14 cellular contexts compared by ENCODE assay signal in the genomic region with DNA sequence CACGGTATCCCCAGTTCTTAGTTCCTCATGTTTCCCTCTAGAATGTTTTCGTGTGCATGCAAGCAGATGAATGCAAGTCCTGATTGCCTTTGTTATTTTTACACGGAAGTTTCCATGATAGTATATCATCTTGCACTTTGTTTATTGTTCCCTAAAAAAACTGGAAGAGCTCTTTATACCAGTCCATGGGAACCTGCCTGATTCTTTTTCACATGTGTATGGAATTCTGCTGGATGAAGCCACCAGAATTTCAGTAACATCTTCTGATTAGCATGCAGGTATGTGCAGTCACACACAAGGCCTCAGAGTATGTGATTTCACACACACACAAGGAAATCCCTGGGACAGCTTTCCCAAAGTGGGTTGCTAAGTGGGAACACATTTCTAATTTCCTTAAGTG. TPM values are rescaled to one million over a fixed set of nuclear protein-coding genes. Genes with fewer than 3 reads are reported as not detected.
A peak's percentile ranks its signal among the peaks of the same experiment; 100 is the strongest.
DNase-seq lines count a peak whose midpoint lies in the region; ATAC-seq and TF ChIP-seq lines count a peak whose summit lies in the region.
"Had no signal": no experiment of that assay in that cellular context is flagged by ENCODE, and none has a peak within 500 bp of the region (broad histone marks: within the 10 kb centered on the region; RNA-seq: fewer than 3 reads in every experiment).

No MANE protein-coding gene starts in this region.

- H3K27me3 ChIP-seq in left ventricle myocardium inferior (ENCODE audit: low read depth) (peaks cover 11% of the 10 kb centered on the region), right atrium auricular region (no peaks in the 10 kb centered on the region), rectal smooth muscle tissue (ENCODE audit: control insufficient read depth, insufficient read depth, low read length) (no peaks in the 10 kb centered on the region), SK-N-SH (ENCODE audit: insufficient read depth) (no peaks in the 10 kb centered on the region)
- H3K27me3 ChIP-seq: adrenal gland had no signal

- no peak overlapping the region for H3K4me2 ChIP-seq in SK-N-SH

- CTCF ChIA-PET in SK-N-SH (lab: Yijun Ruan, JAX), result interaction anchor here (0.7 to 8.0 kb wide), 10 partner anchors 14 to 276 kb away, joined by 3 to 86 read pairs (median 4); a partner anchor contains a TSS

- WGBS in SK-N-SH (ENCODE audit: low lambda C conversion rate), result 96% methylated on average over 3 of the region's 3 CpGs

- H3K9ac ChIP-seq in rectal smooth muscle tissue (ENCODE audit: low read length), result no peak overlapping the region
- no peak overlapping the region for H3K9ac ChIP-seq in SK-N-SH

- no peak for ATAC-seq in activated T-helper 17 cell treated with anti-CD3 and anti-CD28 coated beads, Interleukin-2, amount 50 U/mL, for 72 hours (replicated peaks)
- ATAC-seq in HG02571 (IDR thresholded peaks at IDR 0.05; ENCODE audit: unreplicated experiment) (no peak), HG02885 (IDR thresholded peaks at IDR 0.05; ENCODE audit: poor library complexity, unreplicated experiment) (no peak)

- no peaks in the 10 kb centered on the region for H3K4me1 Mint-ChIP-seq in activated T-helper 17 cell treated with anti-CD3 and anti-CD28 coated beads, Interleukin-2, amount 50 U/mL, for 72 hours
- H3K4me1 Mint-ChIP-seq: activated CD4-positive, alpha-beta memory T cell treated with anti-CD3 and anti-CD28 coated beads, Interleukin-2, amount 10 ng/mL, durations not matched to agents 7 days and 5 days had no signal

- H3K9me2 ChIP-seq in SK-N-SH, result no peaks in the 10 kb centered on the region

- H3K36me3 ChIP-seq in left ventricle myocardium inferior (no peaks in the 10 kb centered on the region), right atrium auricular region (no peaks in the 10 kb centered on the region), rectal smooth muscle tissue (ENCODE audit: control insufficient read depth, insufficient read depth, low read length) (no peaks in the 10 kb centered on the region), SK-N-SH (replicated peaks in 1 of 2; ENCODE audit: control insufficient read depth in 1 of 2, insufficient read depth in 2 of 2, low read length in 1 of 2) (no peaks in the 10 kb centered on the region)

- POLR2A ChIA-PET in SK-N-SH (lab: Yijun Ruan, JAX), result interaction anchor here (1.0 to 2.2 kb wide), 2 partner anchors 14 to 24 kb away, joined by 3 to 9 read pairs; a partner anchor contains a TSS

- H3K27ac Mint-ChIP-seq in activated T-helper 17 cell treated with anti-CD3 and anti-CD28 coated beads, Interleukin-2, amount 50 U/mL, for 72 hours, result no peak overlapping the region
- H3K27ac Mint-ChIP-seq: activated CD4-positive, alpha-beta memory T cell treated with anti-CD3 and anti-CD28 coated beads, Interleukin-2, amount 10 ng/mL, durations not matched to agents 7 days and 5 days; activated T-helper 1 cell treated with anti-CD3 and anti-CD28 coated beads, Interleukin-12 subunit alpha, Interleukin-12 subunit beta, Interleukin-2, Interleukin-4 antibody, amounts not matched to agents 30 ng/mL and 10 ng/mL and 1 ng/mL, durations not matched to agents 14 hours and 24 hours and 36 hours; type B pancreatic cell had no signal

- no peak overlapping the region for H3K4me3 ChIP-seq in left ventricle myocardium inferior
- H3K4me3 ChIP-seq in right atrium auricular region, result no peak overlapping the region
- no peak overlapping the region for H3K4me3 ChIP-seq in rectal smooth muscle tissue (ENCODE audit: low read length)
- no peak overlapping the region for H3K4me3 ChIP-seq in SK-N-SH (ENCODE audit: low read depth in 2 of 2, low read length in 1 of 2)
- H3K4me3 ChIP-seq: K562 had no signal

- no peaks in the 10 kb centered on the region for H3K9me3 Mint-ChIP-seq in activated T-helper 17 cell treated with anti-CD3 and anti-CD28 coated beads, Interleukin-2, amount 50 U/mL, for 72 hours
- H3K9me3 Mint-ChIP-seq: activated CD4-positive, alpha-beta memory T cell treated with anti-CD3 and anti-CD28 coated beads, Interleukin-2, amount 10 ng/mL, durations not matched to agents 7 days and 5 days; activated T-helper 1 cell treated with anti-CD3 and anti-CD28 coated beads, Interleukin-12 subunit alpha, Interleukin-12 subunit beta, Interleukin-2, Interleukin-4 antibody, amounts not matched to agents 30 ng/mL and 10 ng/mL and 1 ng/mL, durations not matched to agents 14 hours and 24 hours and 36 hours; type B pancreatic cell had no signal

- peak overlapping the region; percentile 82 for H3K27ac ChIP-seq in left ventricle myocardium inferior (replicated peaks)
- peak overlapping the region in 1 of 2 donors; percentile 64 for H3K27ac ChIP-seq in right atrium auricular region
- peak overlapping the region; percentile 81 for H3K27ac ChIP-seq in epithelial cell of prostate
- H3K27ac ChIP-seq in rectal smooth muscle tissue (ENCODE audit: low read depth, low read length), result peak overlapping the region; percentile 90
- H3K27ac ChIP-seq in SK-N-SH (ENCODE audit: low read depth in 2 of 2, low read length in 1 of 2), result peak overlapping the region in 1 of 2 experiments; percentile 98; a peak in 2 of 4 replicates

- H3K4me1 ChIP-seq in left ventricle myocardium inferior, result peaks cover 46% of the 10 kb centered on the region
- peaks cover 0 to 21% of the 10 kb centered on the region in 2 donors for H3K4me1 ChIP-seq in right atrium auricular region
- H3K4me1 ChIP-seq in rectal smooth muscle tissue (ENCODE audit: control insufficient read depth, insufficient read depth, low read length), result peaks cover 17% of the 10 kb centered on the region
- peaks cover 12 to 42% of the 10 kb centered on the region in 2 experiments for H3K4me1 ChIP-seq in SK-N-SH (ENCODE audit: control insufficient read depth in 1 of 2, insufficient read depth in 2 of 2, low read depth in 1 of 2, low read length in 1 of 2)

- no peak for TF ChIP-seq EP300 in SK-N-SH (IDR thresholded peaks at IDR 0.05; ENCODE audit: borderline replicate concordance in 1 of 2, low read depth in 1 of 2, low read length in 1 of 2)

- no peak overlapping the region for H3K4me3 Mint-ChIP-seq in activated T-helper 17 cell treated with anti-CD3 and anti-CD28 coated beads, Interleukin-2, amount 50 U/mL, for 72 hours
- H3K4me3 Mint-ChIP-seq: activated CD4-positive, alpha-beta memory T cell treated with anti-CD3 and anti-CD28 coated beads, Interleukin-2, amount 10 ng/mL, durations not matched to agents 7 days and 5 days; activated T-helper 1 cell treated with anti-CD3 and anti-CD28 coated beads, Interleukin-12 subunit alpha, Interleukin-12 subunit beta, Interleukin-2, Interleukin-4 antibody, amounts not matched to agents 30 ng/mL and 10 ng/mL and 1 ng/mL, durations not matched to agents 14 hours and 24 hours and 36 hours; type B pancreatic cell had no signal

- TF ChIP-seq RAD21 in SK-N-SH (IDR thresholded peaks at IDR 0.05; ENCODE audit: low read length), result no peak

- no peaks in the 10 kb centered on the region for H3K36me3 Mint-ChIP-seq in activated T-helper 17 cell treated with anti-CD3 and anti-CD28 coated beads, Interleukin-2, amount 50 U/mL, for 72 hours (ENCODE audit: low read depth)
- H3K36me3 Mint-ChIP-seq: type B pancreatic cell had no signal

- no peak overlapping the region; the same call in 1 of the 2 replicates for H2AFZ ChIP-seq in SK-N-SH (ENCODE audit: low read depth)

- no peaks in the 10 kb centered on the region for H4K20me1 ChIP-seq in SK-N-SH (ENCODE audit: insufficient read depth)

- TF ChIP-seq CTCF in left ventricle myocardium inferior (IDR thresholded peaks at IDR 0.05; ENCODE audit: borderline replicate concordance) (no peak), right atrium auricular region (IDR thresholded peaks at IDR 0.05) (no peak), SK-N-SH (IDR thresholded peaks at IDR 0.05) (no peak)

- H3K9me3 ChIP-seq in left ventricle myocardium inferior (replicated peaks), result no peaks in the 10 kb centered on the region
- H3K9me3 ChIP-seq in right atrium auricular region, result no peaks in the 10 kb centered on the region
- no peaks in the 10 kb centered on the region for H3K9me3 ChIP-seq in SK-N-SH
- H3K9me3 ChIP-seq: adrenal gland had no signal

- no peak for DNase-seq in left ventricle myocardium inferior
- no peak for DNase-seq in right atrium auricular region (ENCODE audit: low spot score)
- no peak for DNase-seq in epithelial cell of prostate (ENCODE audit: low read depth, low spot score)
- no peak for DNase-seq in SK-N-SH
- DNase-seq: activated CD4-positive, alpha-beta memory T cell treated with anti-CD3 and anti-CD28 coated beads, Interleukin-2, amount 10 ng/mL, durations not matched to agents 7 days and 5 days; NCI-H748 treated with DMSO at 0.1 percent for 48 hours had no signal

- H3F3A ChIP-seq in SK-N-SH (replicated peaks; ENCODE audit: insufficient read depth), result peaks cover 8% of the 10 kb centered on the region

- H3K79me2 ChIP-seq in SK-N-SH (ENCODE audit: insufficient read depth), result no peaks in the 10 kb centered on the region

- peaks cover 18% of the 10 kb centered on the region for H3K27me3 Mint-ChIP-seq in activated T-helper 17 cell treated with anti-CD3 and anti-CD28 coated beads, Interleukin-2, amount 50 U/mL, for 72 hours

- intact Hi-C loops in left ventricle myocardium inferior (cut with micrococcal nuclease), result no loop called here

TF ChIP-seq in SK-N-SH, 30 proteins besides CTCF, POLR2A, EP300 and RAD21 (continues in another document):
- TF ChIP-seq RCOR1 (IDR thresholded peaks at IDR 0.05; ENCODE audit: low read length), result no peak
- no peak for TF ChIP-seq EZH2phosphoT487 (IDR thresholded peaks at IDR 0.05; ENCODE audit: borderline replicate concordance, low read depth)
- TF ChIP-seq CHD2 (IDR thresholded peaks at IDR 0.05; ENCODE audit: low read length, partially characterized antibody), result no peak
- TF ChIP-seq GATA2 (CRISPR knock-in tag; IDR thresholded peaks at IDR 0.05), result no peak

RNA-seq across cellular contexts. Expression of a gene that starts 16.0 kb away (rescaled TPM):
- total RNA-seq in left ventricle myocardium inferior, result 3.0 TPM
- total RNA-seq in right atrium auricular region, result 1 to 10 TPM; 1.9 to 4.4 TPM
- under 1 TPM; 0.74 to 0.82 TPM for total RNA-seq in activated T-helper 17 cell treated with anti-CD3 and anti-CD28 coated beads, Interleukin-2, amount 50 U/mL, for 72 hours
- polyA plus RNA-seq in SK-N-SH (2012; rRNA removed), result 6.5 and 6.9 TPM in 2 replicates
- polyA plus RNA-seq in SK-N-SH (2012; cell fraction: cytosol; rRNA removed), result 2.5 and 3.6 TPM in 2 replicates
- 19.7 and 21.0 TPM in 2 replicates for polyA plus RNA-seq in SK-N-SH (2012; cell fraction: nucleus; rRNA removed)

RNA-seq across cellular contexts. Expression of a gene that starts 23.6 kb away (rescaled TPM):
- total RNA-seq in left ventricle myocardium inferior (2.9 TPM), right atrium auricular region (10 to 100 TPM; 14.7 to 19.7 TPM)
- total RNA-seq in activated T-helper 17 cell treated with anti-CD3 and anti-CD28 coated beads, Interleukin-2, amount 50 U/mL, for 72 hours, result not detected
- polyA plus RNA-seq in SK-N-SH (2012; rRNA removed), result 3.1 and 4.4 TPM in 2 replicates
- 3.9 and 4.5 TPM in 2 replicates for polyA plus RNA-seq in SK-N-SH (2012; cell fraction: cytosol; rRNA removed)
- polyA plus RNA-seq in SK-N-SH (2012; cell fraction: nucleus; rRNA removed), result 2.6 TPM in 2 replicates
- total RNA-seq: activated CD4-positive, alpha-beta memory T cell treated with anti-CD3 and anti-CD28 coated beads, Interleukin-2, amount 10 ng/mL, durations not matched to agents 7 days and 5 days; activated T-helper 1 cell treated with anti-CD3 and anti-CD28 coated beads, Interleukin-12 subunit alpha, Interleukin-12 subunit beta, Interleukin-2, Interleukin-4 antibody, amounts not matched to agents 30 ng/mL and 10 ng/mL and 1 ng/mL, durations not matched to agents 14 hours and 24 hours and 36 hours had no signal
- polyA plus RNA-seq: K562 had no signal
